In the genomic region with DNA sequence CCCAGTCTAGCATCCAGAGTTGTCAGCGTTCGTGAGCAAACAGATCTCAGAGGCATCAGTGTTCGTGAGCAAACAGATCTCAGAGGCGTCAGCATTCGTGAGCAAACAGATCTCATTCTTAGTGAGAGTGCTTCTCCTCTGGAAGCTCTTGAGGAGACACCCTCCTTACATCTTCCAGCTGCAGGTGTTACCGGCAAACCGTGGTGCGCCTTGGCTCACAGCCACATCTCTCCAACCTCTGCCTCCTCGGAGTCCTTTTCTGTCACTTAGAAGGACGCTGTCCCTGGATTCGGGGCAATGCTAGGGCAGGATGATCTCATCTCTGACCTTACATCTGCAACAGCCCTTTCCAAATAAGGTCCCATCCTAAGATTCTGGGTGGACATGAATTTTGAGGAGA, we compare ENCODE assay signal across 11 cellular contexts. TPM values are rescaled to one million over a fixed set of nuclear protein-coding genes. Genes with fewer than 3 reads are reported as not detected.
DNase-seq lines count a peak whose midpoint lies in the region; ATAC-seq and TF ChIP-seq lines count a peak whose summit lies in the region.
"Had no signal": no experiment of that assay in that cellular context is flagged by ENCODE, and none has a peak within 500 bp of the region (broad histone marks: within the 10 kb centered on the region; RNA-seq: fewer than 3 reads in every experiment).

No MANE protein-coding gene starts in this region.

- H3K79me1 ChIP-seq in IMR-90 (ENCODE audit: low read depth in 1 of 2, low read length in 2 of 2) = peaks cover 4 to 13% of the 10 kb centered on the region in 2 experiments; a peak in 2 of 4 replicates

- WGBS in IMR-90 (ENCODE audit: extremely low coverage in 2 of 2, insufficient read length in 1 of 2), 2 experiments = 63% methylated on average over 4 of the region's 11 CpGs; no CpG with 5 or more reads in 1 of the 2 experiments

- no peaks in the 10 kb centered on the region; the same call in 1 of the 2 replicates for H4K20me1 ChIP-seq in IMR-90 (ENCODE audit: insufficient read depth, low read length)

- peak overlapping the region; percentile 98 for H2AK5ac ChIP-seq in IMR-90 (ENCODE audit: low read depth, low read length)

- H3K9me1 ChIP-seq in IMR-90 (ENCODE audit: insufficient read depth, low read length) = peaks cover 31% of the 10 kb centered on the region

- TF ChIP-seq CTCF in AG10803 (conservative IDR thresholded peaks at IDR 0.05; ENCODE audit: low read length) (no peak), IMR-90 (conservative IDR thresholded peaks at IDR 0.05; ENCODE audit: low read depth, low read length) (no peak), VCaP (conservative IDR thresholded peaks at IDR 0.05) (no peak)

- peak overlapping the region; percentile 82; the same call in 2 of the 3 replicates for H2BK15ac ChIP-seq in IMR-90 (ENCODE audit: low read depth, low read length)

- TF ChIP-seq POLR2A in IMR-90 (IDR thresholded peaks at IDR 0.05; ENCODE audit: low read depth, low read length) = no peak

- H2BK5ac ChIP-seq in IMR-90 (ENCODE audit: low read depth, low read length, poor library complexity, severe bottlenecking) = peak overlapping the region; percentile 80

- H3K9ac ChIP-seq in IMR-90 (ENCODE audit: low read depth, low read length) = peak overlapping the region; percentile 67
- peak overlapping the region; percentile 32 for H3K9ac ChIP-seq in mucosa of stomach (ENCODE audit: low read length)

- POLR2A ChIA-PET in IMR-90 (lab: Charles Lee; ENCODE audit: unreplicated experiment) = no interaction called here

- peak overlapping the region; percentile 61 for H2AK9ac ChIP-seq in IMR-90 (replicated peaks; ENCODE audit: low read depth, low read length, poor library complexity)

- dilution Hi-C loops in IMR-90 (cut with HindIII; ENCODE audit: low sequenced_read_pairs, unreplicated experiment) = no loop called here

- peak overlapping the region; percentile 66 for H3K4me2 ChIP-seq in IMR-90 (ENCODE audit: low read depth, low read length)

- no peaks in the 10 kb centered on the region for H3K36me3 ChIP-seq in IMR-90 (ENCODE audit: control insufficient read depth, insufficient read depth, low read length)
- H3K36me3 ChIP-seq in mucosa of stomach (ENCODE audit: control insufficient read depth, insufficient read depth, low read length) = no peaks in the 10 kb centered on the region
- H3K36me3 ChIP-seq: BE2C, thyroid gland had no signal

- H3K56ac ChIP-seq in IMR-90 (ENCODE audit: extremely low read depth, insufficient read depth, low read length) = peak overlapping the region; percentile 93

- peak overlapping the region; percentile 96 for H4K91ac ChIP-seq in IMR-90 (ENCODE audit: insufficient read depth, low read depth, low read length)

- no TSS peak for BruUV-seq in IMR-90 (replicated peaks; lab: Mats Ljungman, UMichigan)

- H3K23ac ChIP-seq in IMR-90 (ENCODE audit: low read depth, low read length) = peak overlapping the region; percentile 95

- intact Hi-C loops in IMR-90 (cut with micrococcal nuclease) = loop anchor here (2.0 kb wide), 2 partner anchors 40 to 46 kb away; a partner anchor contains a TSS

- H2BK120ac ChIP-seq in IMR-90 (ENCODE audit: low read depth, low read length) = peak overlapping the region; percentile 97

- no peak overlapping the region for H3K4me3 ChIP-seq in AG10803 (ENCODE audit: low read length)
- H3K4me3 ChIP-seq in IMR-90 (ENCODE audit: insufficient read depth, low read depth, low read length) = no peak overlapping the region
- H3K4me3 ChIP-seq in mucosa of stomach (ENCODE audit: low read length) = no peak overlapping the region
- H3K4me3 ChIP-seq: thyroid gland had no signal

- H3K4ac ChIP-seq in IMR-90 (ENCODE audit: low read depth, low read length) = peak overlapping the region; percentile 94

- ATAC-seq in IMR-90 (ENCODE audit: low read depth) = no peak
- ATAC-seq in SK-N-SH treated with all-trans-retinoic acid at 6 μM for 48 hours = no peak

- H3K9me3 ChIP-seq in IMR-90 (ENCODE audit: control insufficient read depth, insufficient read depth, low read length) = no peaks in the 10 kb centered on the region
- no peaks in the 10 kb centered on the region for H3K9me3 ChIP-seq in mucosa of stomach (ENCODE audit: control insufficient read depth, low read length)
- H3K9me3 ChIP-seq: BE2C, thyroid gland had no signal

- H3K4me1 ChIP-seq in IMR-90 (ENCODE audit: control insufficient read depth, insufficient read depth, low read length) (peaks cover 20% of the 10 kb centered on the region), mucosa of stomach (ENCODE audit: control insufficient read depth, insufficient read depth, low read length) (peaks cover 51% of the 10 kb centered on the region)
- H3K4me1 ChIP-seq: BE2C had no signal

- CTCF ChIA-PET in IMR-90 (lab: Yijun Ruan, JAX) = no interaction called here

- peak overlapping the region; percentile 90 for H4K5ac ChIP-seq in IMR-90 (ENCODE audit: low read depth, low read length)

- H2BK20ac ChIP-seq in IMR-90 (ENCODE audit: low read depth, low read length) = peak overlapping the region; percentile 96

- peak overlapping the region; percentile 76 to 84 for H4K8ac ChIP-seq in IMR-90 (ENCODE audit: low read depth in 2 of 2, low read length in 2 of 2)

- H3K18ac ChIP-seq in IMR-90 (ENCODE audit: low read depth, low read length) = peak overlapping the region; percentile 87

- H3K27me3 ChIP-seq in IMR-90 (ENCODE audit: control insufficient read depth, insufficient read depth, low read length) (no peaks in the 10 kb centered on the region), mucosa of stomach (ENCODE audit: control insufficient read depth, insufficient read depth, low read length) (no peaks in the 10 kb centered on the region)
- H3K27me3 ChIP-seq: thyroid gland had no signal

- DNase-seq in AG10803 (ENCODE audit: low read depth) (peak; percentile 18), IMR-90 (peak; percentile 18), NCI-H2081 treated with DMSO at 0.1 percent for 48 hours (lab: John Stamatoyannopoulos, UW) (no peak), C1 segment of cervical spinal cord (lab: John Stamatoyannopoulos, UW) (no peak), SKM-1 (lab: John Stamatoyannopoulos, UW; ENCODE audit: unreplicated experiment) (no peak)
- DNase-seq: BE2C, NCI-H446 had no signal

- TF ChIP-seq RAD21 in IMR-90 (IDR thresholded peaks at IDR 0.05; ENCODE audit: low read length) = no peak

- peak overlapping the region; percentile 95 for H3K14ac ChIP-seq in IMR-90 (replicated peaks; ENCODE audit: low read depth, low read length)

- peak overlapping the region; percentile 90 for H3K27ac ChIP-seq in IMR-90 (ENCODE audit: insufficient read depth, low read length)
- peak overlapping the region; percentile 100 for H3K27ac ChIP-seq in VCaP

- in situ Hi-C loops in IMR-90 (cut with MboI; ENCODE audit: low sequenced_read_pairs) = no loop called here

- H2AFZ ChIP-seq in IMR-90 (replicated peaks; ENCODE audit: low read length, poor library complexity) = peak overlapping the region; percentile 36

TF ChIP-seq in IMR-90, 13 proteins besides CTCF, POLR2A, EP300 and RAD21:
- TF ChIP-seq RFX5 (IDR thresholded peaks at IDR 0.05; ENCODE audit: low read depth, low read length) (no peak), RCOR1 (IDR thresholded peaks at IDR 0.05; ENCODE audit: insufficient replicate concordance, low read length) (no peak)

TF ChIP-seq in SK-N-SH treated with all-trans-retinoic acid at 6 μM for 48 hours, 23 proteins besides CTCF, POLR2A, EP300 and RAD21:
- TF ChIP-seq, protein P1, sequence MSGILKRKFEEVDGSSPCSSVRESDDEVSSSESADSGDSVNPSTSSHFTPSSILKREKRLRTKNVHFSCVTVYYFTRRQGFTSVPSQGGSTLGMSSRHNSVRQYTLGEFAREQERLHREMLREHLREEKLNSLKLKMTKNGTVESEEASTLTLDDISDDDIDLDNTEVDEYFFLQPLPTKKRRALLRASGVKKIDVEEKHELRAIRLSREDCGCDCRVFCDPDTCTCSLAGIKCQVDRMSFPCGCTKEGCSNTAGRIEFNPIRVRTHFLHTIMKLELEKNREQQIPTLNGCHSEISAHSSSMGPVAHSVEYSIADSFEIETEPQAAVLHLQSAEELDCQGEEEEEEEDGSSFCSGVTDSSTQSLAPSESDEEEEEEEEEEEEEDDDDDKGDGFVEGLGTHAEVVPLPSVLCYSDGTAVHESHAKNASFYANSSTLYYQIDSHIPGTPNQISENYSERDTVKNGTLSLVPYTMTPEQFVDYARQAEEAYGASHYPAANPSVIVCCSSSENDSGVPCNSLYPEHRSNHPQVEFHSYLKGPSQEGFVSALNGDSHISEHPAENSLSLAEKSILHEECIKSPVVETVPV (CRISPR knock-in tag; IDR thresholded peaks at IDR 0.05) = no peak
- TF ChIP-seq, protein P2, sequence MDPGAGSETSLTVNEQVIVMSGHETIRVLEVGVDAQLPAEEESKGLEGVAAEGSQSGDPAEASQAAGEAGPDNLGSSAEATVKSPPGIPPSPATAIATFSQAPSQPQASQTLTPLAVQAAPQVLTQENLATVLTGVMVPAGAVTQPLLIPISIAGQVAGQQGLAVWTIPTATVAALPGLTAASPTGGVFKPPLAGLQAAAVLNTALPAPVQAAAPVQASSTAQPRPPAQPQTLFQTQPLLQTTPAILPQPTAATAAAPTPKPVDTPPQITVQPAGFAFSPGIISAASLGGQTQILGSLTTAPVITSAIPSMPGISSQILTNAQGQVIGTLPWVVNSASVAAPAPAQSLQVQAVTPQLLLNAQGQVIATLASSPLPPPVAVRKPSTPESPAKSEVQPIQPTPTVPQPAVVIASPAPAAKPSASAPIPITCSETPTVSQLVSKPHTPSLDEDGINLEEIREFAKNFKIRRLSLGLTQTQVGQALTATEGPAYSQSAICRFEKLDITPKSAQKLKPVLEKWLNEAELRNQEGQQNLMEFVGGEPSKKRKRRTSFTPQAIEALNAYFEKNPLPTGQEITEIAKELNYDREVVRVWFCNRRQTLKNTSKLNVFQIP (CRISPR knock-in tag; IDR thresholded peaks at IDR 0.05; ENCODE audit: borderline replicate concordance, low read depth) = no peak
- TF ChIP-seq ZFP30 (CRISPR knock-in tag; IDR thresholded peaks at IDR 0.05) (no peak), SNAI2 (CRISPR knock-in tag; IDR thresholded peaks at IDR 0.05) (no peak), RARB (CRISPR knock-in tag; IDR thresholded peaks at IDR 0.05) (no peak), TCF4 (CRISPR knock-in tag; IDR thresholded peaks at IDR 0.05; ENCODE audit: borderline replicate concordance) (no peak), TOX (CRISPR knock-in tag; IDR thresholded peaks at IDR 0.05; ENCODE audit: borderline replicate concordance) (no peak), ZNF8 (CRISPR knock-in tag; IDR thresholded peaks at IDR 0.05) (no peak)

RNA-seq across cellular contexts. Expression of a gene that starts 14.6 kb away (rescaled TPM):
- total RNA-seq in IMR-90 (2012; rRNA removed) = not detected in 2 replicates
- polyA plus RNA-seq in IMR-90 (2012; rRNA removed) = 0.02 TPM in 1 of 2 replicates, not detected in the other
- 0.03 TPM in 1 of 2 replicates, not detected in the other for polyA plus RNA-seq in IMR-90 (2012; cell fraction: cytosol; rRNA removed)
- 0.04 and 0.07 TPM in 2 replicates for polyA plus RNA-seq in IMR-90 (2012; cell fraction: nucleus; rRNA removed; ENCODE audit: low replicate concordance)
- total RNA-seq: thyroid gland had no signal

RNA-seq across cellular contexts. Expression of a gene that starts 46.3 kb away (rescaled TPM):
- total RNA-seq in IMR-90 (2012; rRNA removed) = 12.0 and 13.6 TPM in 2 replicates
- polyA plus RNA-seq in IMR-90 (2012; rRNA removed) = 6.8 and 7.8 TPM in 2 replicates
- 2.4 and 2.8 TPM in 2 replicates for polyA plus RNA-seq in IMR-90 (2012; cell fraction: cytosol; rRNA removed)
- 4.6 and 22.7 TPM in 2 replicates for polyA plus RNA-seq in IMR-90 (2012; cell fraction: nucleus; rRNA removed; ENCODE audit: low replicate concordance)

Comparison
In these comparisons a context has a peak if more than half of its experiments do, and no peak if none do; other contexts are left out.
1. DNase-seq: peak in AG10803 (single experiment) and IMR-90 (single experiment); none in NCI-H2081 treated with DMSO at 0.1 percent for 48 hours (single experiment), C1 segment of cervical spinal cord (0 of 14) and SKM-1 (single experiment).